ENCODE assay signal across 1 cellular context in the genomic region with DNA sequence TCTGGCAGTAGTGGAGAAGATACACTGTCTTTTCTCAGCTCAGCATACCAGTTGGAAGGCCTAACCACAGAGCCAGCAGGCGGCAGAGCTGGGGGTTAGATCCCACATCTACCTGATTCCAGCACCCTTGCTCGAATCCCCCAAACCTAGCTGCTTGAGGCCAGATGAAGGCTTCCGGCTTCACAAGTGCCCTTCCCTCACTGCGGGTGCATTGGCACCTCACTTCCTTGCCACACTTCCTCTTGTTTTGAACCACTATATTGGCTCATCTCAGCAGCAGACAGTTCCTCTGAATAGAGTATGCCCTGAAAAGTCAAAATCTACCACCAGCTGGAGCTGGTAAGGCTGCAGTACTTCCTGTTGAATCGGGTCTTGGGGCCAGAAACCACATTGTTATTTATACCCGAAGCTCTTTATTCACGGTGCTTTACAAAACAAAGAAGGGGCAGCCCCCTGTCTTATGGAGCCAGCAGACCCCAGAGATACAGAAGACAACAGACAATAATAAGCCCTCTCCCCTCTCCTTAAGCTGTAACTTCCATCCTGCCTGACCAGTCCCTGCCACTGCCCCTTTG.
TF ChIP-seq lines count a peak whose summit lies in the region.

No MANE protein-coding gene starts in this region.

TF ChIP-seq in H1, 55 proteins besides CTCF, POLR2A, EP300 and RAD21 (continued from another document):
- TF ChIP-seq, protein P1, sequence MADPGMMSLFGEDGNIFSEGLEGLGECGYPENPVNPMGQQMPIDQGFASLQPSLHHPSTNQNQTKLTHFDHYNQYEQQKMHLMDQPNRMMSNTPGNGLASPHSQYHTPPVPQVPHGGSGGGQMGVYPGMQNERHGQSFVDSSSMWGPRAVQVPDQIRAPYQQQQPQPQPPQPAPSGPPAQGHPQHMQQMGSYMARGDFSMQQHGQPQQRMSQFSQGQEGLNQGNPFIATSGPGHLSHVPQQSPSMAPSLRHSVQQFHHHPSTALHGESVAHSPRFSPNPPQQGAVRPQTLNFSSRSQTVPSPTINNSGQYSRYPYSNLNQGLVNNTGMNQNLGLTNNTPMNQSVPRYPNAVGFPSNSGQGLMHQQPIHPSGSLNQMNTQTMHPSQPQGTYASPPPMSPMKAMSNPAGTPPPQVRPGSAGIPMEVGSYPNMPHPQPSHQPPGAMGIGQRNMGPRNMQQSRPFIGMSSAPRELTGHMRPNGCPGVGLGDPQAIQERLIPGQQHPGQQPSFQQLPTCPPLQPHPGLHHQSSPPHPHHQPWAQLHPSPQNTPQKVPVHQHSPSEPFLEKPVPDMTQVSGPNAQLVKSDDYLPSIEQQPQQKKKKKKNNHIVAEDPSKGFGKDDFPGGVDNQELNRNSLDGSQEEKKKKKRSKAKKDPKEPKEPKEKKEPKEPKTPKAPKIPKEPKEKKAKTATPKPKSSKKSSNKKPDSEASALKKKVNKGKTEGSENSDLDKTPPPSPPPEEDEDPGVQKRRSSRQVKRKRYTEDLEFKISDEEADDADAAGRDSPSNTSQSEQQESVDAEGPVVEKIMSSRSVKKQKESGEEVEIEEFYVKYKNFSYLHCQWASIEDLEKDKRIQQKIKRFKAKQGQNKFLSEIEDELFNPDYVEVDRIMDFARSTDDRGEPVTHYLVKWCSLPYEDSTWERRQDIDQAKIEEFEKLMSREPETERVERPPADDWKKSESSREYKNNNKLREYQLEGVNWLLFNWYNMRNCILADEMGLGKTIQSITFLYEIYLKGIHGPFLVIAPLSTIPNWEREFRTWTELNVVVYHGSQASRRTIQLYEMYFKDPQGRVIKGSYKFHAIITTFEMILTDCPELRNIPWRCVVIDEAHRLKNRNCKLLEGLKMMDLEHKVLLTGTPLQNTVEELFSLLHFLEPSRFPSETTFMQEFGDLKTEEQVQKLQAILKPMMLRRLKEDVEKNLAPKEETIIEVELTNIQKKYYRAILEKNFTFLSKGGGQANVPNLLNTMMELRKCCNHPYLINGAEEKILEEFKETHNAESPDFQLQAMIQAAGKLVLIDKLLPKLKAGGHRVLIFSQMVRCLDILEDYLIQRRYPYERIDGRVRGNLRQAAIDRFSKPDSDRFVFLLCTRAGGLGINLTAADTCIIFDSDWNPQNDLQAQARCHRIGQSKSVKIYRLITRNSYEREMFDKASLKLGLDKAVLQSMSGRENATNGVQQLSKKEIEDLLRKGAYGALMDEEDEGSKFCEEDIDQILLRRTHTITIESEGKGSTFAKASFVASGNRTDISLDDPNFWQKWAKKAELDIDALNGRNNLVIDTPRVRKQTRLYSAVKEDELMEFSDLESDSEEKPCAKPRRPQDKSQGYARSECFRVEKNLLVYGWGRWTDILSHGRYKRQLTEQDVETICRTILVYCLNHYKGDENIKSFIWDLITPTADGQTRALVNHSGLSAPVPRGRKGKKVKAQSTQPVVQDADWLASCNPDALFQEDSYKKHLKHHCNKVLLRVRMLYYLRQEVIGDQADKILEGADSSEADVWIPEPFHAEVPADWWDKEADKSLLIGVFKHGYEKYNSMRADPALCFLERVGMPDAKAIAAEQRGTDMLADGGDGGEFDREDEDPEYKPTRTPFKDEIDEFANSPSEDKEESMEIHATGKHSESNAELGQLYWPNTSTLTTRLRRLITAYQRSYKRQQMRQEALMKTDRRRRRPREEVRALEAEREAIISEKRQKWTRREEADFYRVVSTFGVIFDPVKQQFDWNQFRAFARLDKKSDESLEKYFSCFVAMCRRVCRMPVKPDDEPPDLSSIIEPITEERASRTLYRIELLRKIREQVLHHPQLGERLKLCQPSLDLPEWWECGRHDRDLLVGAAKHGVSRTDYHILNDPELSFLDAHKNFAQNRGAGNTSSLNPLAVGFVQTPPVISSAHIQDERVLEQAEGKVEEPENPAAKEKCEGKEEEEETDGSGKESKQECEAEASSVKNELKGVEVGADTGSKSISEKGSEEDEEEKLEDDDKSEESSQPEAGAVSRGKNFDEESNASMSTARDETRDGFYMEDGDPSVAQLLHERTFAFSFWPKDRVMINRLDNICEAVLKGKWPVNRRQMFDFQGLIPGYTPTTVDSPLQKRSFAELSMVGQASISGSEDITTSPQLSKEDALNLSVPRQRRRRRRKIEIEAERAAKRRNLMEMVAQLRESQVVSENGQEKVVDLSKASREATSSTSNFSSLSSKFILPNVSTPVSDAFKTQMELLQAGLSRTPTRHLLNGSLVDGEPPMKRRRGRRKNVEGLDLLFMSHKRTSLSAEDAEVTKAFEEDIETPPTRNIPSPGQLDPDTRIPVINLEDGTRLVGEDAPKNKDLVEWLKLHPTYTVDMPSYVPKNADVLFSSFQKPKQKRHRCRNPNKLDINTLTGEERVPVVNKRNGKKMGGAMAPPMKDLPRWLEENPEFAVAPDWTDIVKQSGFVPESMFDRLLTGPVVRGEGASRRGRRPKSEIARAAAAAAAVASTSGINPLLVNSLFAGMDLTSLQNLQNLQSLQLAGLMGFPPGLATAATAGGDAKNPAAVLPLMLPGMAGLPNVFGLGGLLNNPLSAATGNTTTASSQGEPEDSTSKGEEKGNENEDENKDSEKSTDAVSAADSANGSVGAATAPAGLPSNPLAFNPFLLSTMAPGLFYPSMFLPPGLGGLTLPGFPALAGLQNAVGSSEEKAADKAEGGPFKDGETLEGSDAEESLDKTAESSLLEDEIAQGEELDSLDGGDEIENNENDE (IDR thresholded peaks at IDR 0.05; ENCODE audit: insufficient replicate concordance, low read length) = no peak
- no peak for TF ChIP-seq TEAD4 (IDR thresholded peaks at IDR 0.05; ENCODE audit: low read depth, low read length)
